29 cellular contexts compared by ENCODE assay signal in the genomic region with DNA sequence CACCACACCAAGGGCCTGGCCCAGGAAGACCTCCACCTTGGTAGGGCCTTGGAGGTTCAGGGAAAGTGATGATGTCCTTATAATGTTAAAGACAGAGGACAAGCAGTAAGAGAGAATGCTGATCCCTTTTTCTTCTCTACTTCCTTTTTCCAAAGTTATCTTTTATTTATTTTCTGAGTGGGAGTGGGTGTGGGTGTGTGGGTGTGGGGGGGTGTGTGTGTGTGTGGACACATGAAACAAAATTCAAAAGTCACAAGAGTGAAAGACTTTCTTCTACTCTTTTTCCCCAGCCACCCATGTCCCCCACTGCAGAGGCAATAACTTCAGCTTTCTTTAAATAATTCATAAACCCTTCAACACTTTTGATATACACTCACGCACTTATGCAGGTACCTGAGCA.
"Had no signal": no experiment of that assay in that cellular context is flagged by ENCODE, and none has a peak within 500 bp of the region (broad histone marks: within the 10 kb centered on the region; RNA-seq: fewer than 3 reads in every experiment).

No MANE protein-coding gene starts in this region.

- ATAC-seq: effector memory CD8-positive, alpha-beta T cell; esophagus mucosa; foreskin keratinocyte; gastrocnemius medialis; gastroesophageal sphincter; heart left ventricle; heart right ventricle had no signal

- DNase-seq: colonic mucosa; cortex of kidney; dermis blood vessel endothelial cell; dorsolateral prefrontal cortex; effector CD4-positive, alpha-beta T cell; effector CD8-positive, alpha-beta T cell; effector memory CD4-positive, alpha-beta T cell; effector memory CD8-positive, alpha-beta T cell; endodermal cell; erythroblast; esophagus squamous epithelium; foreskin fibroblast; foreskin keratinocyte; foreskin melanocyte; gastrocnemius medialis; glutamatergic neuron; head of caudate nucleus; heart left ventricle; heart right ventricle had no signal

- H3K4me3 Mint-ChIP-seq: dendritic cell treated with granulocyte-macrophage colony-stimulating factor and Interleukin-4, amounts not matched to agents 40 ng/mL and 50 ng/mL, for 4 days; effector memory CD8-positive, alpha-beta T cell; endodermal cell had no signal

- H3K36me3 ChIP-seq: colonic mucosa, esophagus muscularis mucosa, esophagus squamous epithelium, gastrocnemius medialis, gastroesophageal sphincter, heart left ventricle, heart right ventricle had no signal

- H3K4me1 ChIP-seq: colonic mucosa, foreskin keratinocyte, gastrocnemius medialis had no signal

- H3K4me3 ChIP-seq: colonic mucosa, coronary artery, dorsolateral prefrontal cortex, esophagus muscularis mucosa, esophagus squamous epithelium, gastrocnemius medialis, gastroesophageal sphincter, heart left ventricle, heart right ventricle had no signal

- H3K9me3 ChIP-seq: colonic mucosa, esophagus muscularis mucosa, esophagus squamous epithelium, gastrocnemius medialis, gastroesophageal sphincter, heart left ventricle, heart right ventricle had no signal

- H3K27ac ChIP-seq: colonic mucosa, coronary artery, dorsolateral prefrontal cortex, epithelial cell of prostate, esophagus squamous epithelium, foreskin keratinocyte, gastrocnemius medialis, gastroesophageal sphincter, heart left ventricle, heart right ventricle had no signal

- FAIRE-seq: colon, endometrium, endothelial cell of umbilical vein, frontal cortex had no signal

- H3K27ac Mint-ChIP-seq: dendritic cell treated with granulocyte-macrophage colony-stimulating factor and Interleukin-4, amounts not matched to agents 40 ng/mL and 50 ng/mL, for 4 days; effector memory CD8-positive, alpha-beta T cell; endodermal cell had no signal

- H3K9me3 Mint-ChIP-seq: dendritic cell treated with granulocyte-macrophage colony-stimulating factor and Interleukin-4, amounts not matched to agents 40 ng/mL and 50 ng/mL, for 4 days; effector memory CD8-positive, alpha-beta T cell; endodermal cell had no signal

- H3K27me3 ChIP-seq: colonic mucosa, dorsolateral prefrontal cortex, esophagus muscularis mucosa, foreskin keratinocyte, gastrocnemius medialis, gastroesophageal sphincter, heart left ventricle, heart right ventricle had no signal
